In the genomic region with DNA sequence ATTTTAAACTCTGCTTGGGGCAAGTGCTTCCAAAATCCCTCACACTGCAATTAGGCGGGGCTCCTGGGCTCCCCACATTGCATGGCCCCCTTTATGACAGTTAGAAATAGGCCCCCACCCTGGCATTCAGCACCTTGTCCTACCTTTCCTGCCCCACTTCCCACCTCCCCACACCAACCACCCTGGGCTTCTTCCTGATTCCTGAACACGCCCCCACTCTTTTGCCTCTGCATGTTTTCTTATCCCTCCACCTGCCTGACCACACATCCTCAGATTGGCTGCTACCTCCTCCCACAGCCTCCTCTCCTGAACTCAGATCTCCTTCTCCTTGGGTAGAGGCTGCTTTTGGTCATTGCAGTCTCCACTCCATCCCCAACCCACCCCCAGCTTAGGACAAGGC, we compare ENCODE assay signal across 10 cellular contexts. TPM values are rescaled to one million over a fixed set of nuclear protein-coding genes. Genes with fewer than 3 reads are reported as not detected.
DNase-seq lines count a peak whose midpoint lies in the region; ATAC-seq, FAIRE-seq and TF ChIP-seq lines count a peak whose summit lies in the region.
"Had no signal": no experiment of that assay in that cellular context is flagged by ENCODE, and none has a peak within 500 bp of the region (broad histone marks: within the 10 kb centered on the region; RNA-seq: fewer than 3 reads in every experiment).

No MANE protein-coding gene starts in this region.

- peak overlapping the region; percentile 91 for H3K4me2 ChIP-seq in astrocyte (ENCODE audit: low read length)

- H3K36me3 ChIP-seq in heart right ventricle, result peaks cover 0 to 31% (median 9%) of the 10 kb centered on the region in 9 donors
- H3K36me3 ChIP-seq in astrocyte (ENCODE audit: insufficient read depth, low read length), result no peaks in the 10 kb centered on the region
- H3K36me3 ChIP-seq in mucosa of stomach (ENCODE audit: control insufficient read depth, insufficient read depth, low read length), result no peaks in the 10 kb centered on the region
- peaks cover 0 to 24% (median 8%) of the 10 kb centered on the region in 4 donors for H3K36me3 ChIP-seq in upper lobe of left lung
- H3K36me3 ChIP-seq in H7 (replicated peaks; ENCODE audit: control insufficient read depth, insufficient read depth, low read length), result no peaks in the 10 kb centered on the region

- H3K9ac ChIP-seq in astrocyte (ENCODE audit: low read length), result no peak overlapping the region
- H3K9ac ChIP-seq in mucosa of stomach (ENCODE audit: low read length), result peak overlapping the region; percentile 94

- no peak for ATAC-seq in heart right ventricle
- ATAC-seq in left cardiac atrium, result no peak
- ATAC-seq in upper lobe of left lung (ENCODE audit: low FRiP score in 2 of 2), result no peak
- ATAC-seq in HG03280 (IDR thresholded peaks at IDR 0.05; ENCODE audit: unreplicated experiment), result no peak
- ATAC-seq in GM21786 (IDR thresholded peaks at IDR 0.05; ENCODE audit: unreplicated experiment), result no peak

- H4K20me1 ChIP-seq in astrocyte (ENCODE audit: insufficient read depth, low read length), result peaks cover 19% of the 10 kb centered on the region

- peaks cover 7% of the 10 kb centered on the region for H3K79me2 ChIP-seq in astrocyte (ENCODE audit: insufficient read depth, low read length)

- H3K9me3 Mint-ChIP-seq in astrocyte (ENCODE audit: unreplicated experiment), result peaks cover 2% of the 10 kb centered on the region

- H3K36me3 Mint-ChIP-seq in astrocyte (ENCODE audit: low read depth, unreplicated experiment), result peaks cover 5% of the 10 kb centered on the region

- no peak overlapping the region for H3K27ac Mint-ChIP-seq in astrocyte (ENCODE audit: unreplicated experiment)

- H3K4me3 ChIP-seq in heart right ventricle, result peak overlapping the region in 7 of 10 donors; percentile 57 to 95 (median 88)
- H3K4me3 ChIP-seq in astrocyte (ENCODE audit: insufficient read depth, low read depth, low read length), result no peak overlapping the region
- peak overlapping the region; percentile 90 for H3K4me3 ChIP-seq in mucosa of stomach (ENCODE audit: low read length)
- peak overlapping the region in 3 of 4 donors; percentile 71 to 85 (median 73) for H3K4me3 ChIP-seq in upper lobe of left lung
- no peak overlapping the region for H3K4me3 ChIP-seq in H7 (ENCODE audit: insufficient read depth, low read depth, low read length)

- intact Hi-C loops in heart right ventricle (cut with DNase I), result loop anchor here in 4 of 10 donors (5.0 to 10.0 kb wide), 3 partner anchors 50 to 102 kb away; a partner anchor contains a TSS
- intact Hi-C loops in left cardiac atrium (cut with DNase I), result no loop called here

- H3K27me3 ChIP-seq in heart right ventricle, result no peaks in the 10 kb centered on the region
- no peaks in the 10 kb centered on the region for H3K27me3 ChIP-seq in astrocyte (ENCODE audit: insufficient read depth, low read length)
- no peaks in the 10 kb centered on the region for H3K27me3 ChIP-seq in mucosa of stomach (ENCODE audit: control insufficient read depth, insufficient read depth, low read length)
- H3K27me3 ChIP-seq in upper lobe of left lung, result no peaks in the 10 kb centered on the region
- peaks cover 21% of the 10 kb centered on the region for H3K27me3 ChIP-seq in H7 (ENCODE audit: control insufficient read depth, insufficient read depth, low read length)

- peak overlapping the region in 8 of 10 donors; percentile 69 to 98 (median 92) for H3K27ac ChIP-seq in heart right ventricle
- no peak overlapping the region for H3K27ac ChIP-seq in astrocyte (ENCODE audit: low read depth, low read length)
- peak overlapping the region in 2 of 4 donors; percentile 17 to 93 for H3K27ac ChIP-seq in upper lobe of left lung

- no peaks in the 10 kb centered on the region for H3K9me3 ChIP-seq in heart right ventricle
- H3K9me3 ChIP-seq in astrocyte (ENCODE audit: insufficient read depth, low read depth, low read length), result no peaks in the 10 kb centered on the region
- H3K9me3 ChIP-seq in mucosa of stomach (ENCODE audit: control insufficient read depth, low read length), result no peaks in the 10 kb centered on the region
- no peaks in the 10 kb centered on the region for H3K9me3 ChIP-seq in upper lobe of left lung
- H3K9me3 ChIP-seq: Caco-2 had no signal

- no peak for FAIRE-seq in astrocyte (lab: Jason Lieb, UNC)
- FAIRE-seq: colon had no signal

- no peak overlapping the region for H2AFZ ChIP-seq in astrocyte (ENCODE audit: low read depth, low read length)

- no peak for TF ChIP-seq EP300 in upper lobe of left lung (IDR thresholded peaks at IDR 0.05)

- H3K4me1 ChIP-seq in heart right ventricle (peaks cover 25 to 63% (median 58%) of the 10 kb centered on the region in 9 donors), astrocyte (ENCODE audit: insufficient read depth, low read length) (peaks cover 16% of the 10 kb centered on the region), mucosa of stomach (ENCODE audit: control insufficient read depth, insufficient read depth, low read length) (peaks cover 44% of the 10 kb centered on the region), upper lobe of left lung (peaks cover 44 to 63% (median 49%) of the 10 kb centered on the region in 4 donors)
- H3K4me1 ChIP-seq: Caco-2 had no signal

- peaks cover 19% of the 10 kb centered on the region for H3K4me1 Mint-ChIP-seq in astrocyte (ENCODE audit: low read depth, unreplicated experiment)

- H3K4me3 Mint-ChIP-seq in astrocyte (ENCODE audit: unreplicated experiment), result peak overlapping the region; percentile 86

- TF ChIP-seq POLR2A in upper lobe of left lung (IDR thresholded peaks at IDR 0.05), result no peak

- WGBS in heart right ventricle, 2 donors, result 92 to 97% methylated on average over 2 of the region's 2 CpGs
- WGBS in upper lobe of left lung, 2 donors, result 92 to 96% methylated on average over 2 of the region's 2 CpGs

- peaks cover 13% of the 10 kb centered on the region for H3K27me3 Mint-ChIP-seq in astrocyte (ENCODE audit: low read depth, unreplicated experiment)

- DNase-seq in heart right ventricle (no peak), left cardiac atrium (no peak), astrocyte (ENCODE audit: low read depth) (no peak), upper lobe of left lung (no peak), H7 (no peak)
- DNase-seq: Caco-2 had no signal

- TF ChIP-seq CTCF in heart right ventricle (IDR thresholded peaks at IDR 0.05), result no peak
- TF ChIP-seq CTCF in astrocyte (IDR thresholded peaks at IDR 0.05; ENCODE audit: insufficient read depth, low read depth, low read length), result no peak
- TF ChIP-seq CTCF in upper lobe of left lung (IDR thresholded peaks at IDR 0.05), result no peak

RNA-seq across cellular contexts. Expression of a gene that starts 1.5 kb away (rescaled TPM):
- total RNA-seq in heart right ventricle (10 to 100 TPM in 6 of 10 donors, 1 to 10 TPM in 4; 8.6 to 16.9 (median 12.2) TPM), left cardiac atrium (10 to 100 TPM; 18.3 to 22.1 TPM), astrocyte (4.8 and 5.5 TPM in 2 replicates), upper lobe of left lung (10 to 100 TPM; 15.1 to 33.3 (median 22.2) TPM)
- 1 to 10 TPM; 7.9 to 9.6 TPM for polyA plus RNA-seq in heart right ventricle
- total RNA-seq in H7 (2014; rRNA removed; shearing (Covaris generic)), result 1.3 and 3.4 TPM in 2 replicates

RNA-seq across cellular contexts. Expression of a gene that starts 11.0 kb away (rescaled TPM):
- total RNA-seq in heart right ventricle (10 to 100 TPM; 32.2 to 50.6 (median 36.8) TPM), left cardiac atrium (10 to 100 TPM; 39.7 to 42.7 TPM), astrocyte (22.8 and 26.9 TPM in 2 replicates), upper lobe of left lung (100 to 1,000 TPM in 1 of 6 donors, 10 to 100 TPM in 5; 45.7 to 174 (median 62.2) TPM)
- 10 to 100 TPM; 22.4 to 43.1 TPM for polyA plus RNA-seq in heart right ventricle
- 31.3 and 34.7 TPM in 2 replicates for total RNA-seq in H7 (2014; rRNA removed; shearing (Covaris generic))

RNA-seq across cellular contexts. Expression of a gene that starts 53.1 kb away (rescaled TPM):
- total RNA-seq in heart right ventricle, result 100 to 1,000 TPM; 157 to 271 (median 209) TPM
- 100 to 1,000 TPM in 1 of 2 donors, 10 to 100 TPM in 1; 80.5 to 196 TPM for polyA plus RNA-seq in heart right ventricle
- total RNA-seq in left cardiac atrium, result 100 to 1,000 TPM; 134 to 137 TPM
- total RNA-seq in astrocyte, result 19.3 and 20.2 TPM in 2 replicates
- total RNA-seq in upper lobe of left lung, result 10 to 100 TPM; 26.2 to 39.6 (median 34.3) TPM
- total RNA-seq in H7 (2014; rRNA removed; shearing (Covaris generic)), result 105 and 112 TPM in 2 replicates

RNA-seq across cellular contexts. Expression of a gene that starts 56.6 kb away (rescaled TPM):
- total RNA-seq in heart right ventricle (not detected), left cardiac atrium (under 1 TPM in 1 of 2 donors, not detected in 1; 0.35 TPM), astrocyte (not detected in 2 replicates), upper lobe of left lung (not detected)
- polyA plus RNA-seq in heart right ventricle, result not detected
- not detected in 2 replicates for total RNA-seq in H7 (2014; rRNA removed; shearing (Covaris generic))
- total RNA-seq: Caco-2 had no signal

Comparison
In these comparisons a context has a peak if more than half of its experiments do, and no peak if none do; other contexts are left out.
1. H3K4me3 ChIP-seq: peak in heart right ventricle (7 of 10), mucosa of stomach (single experiment) and upper lobe of left lung (3 of 4); none in astrocyte (single experiment) and H7 (single experiment).